1 cellular context compared by ENCODE assay signal in genomic region chr9:99018653-99019052, GRCh38.
TF ChIP-seq lines count a peak whose summit lies in the region.

No MANE protein-coding gene starts in this region.

TF ChIP-seq in IMR-90, 13 proteins besides CTCF, POLR2A, EP300 and RAD21:
- TF ChIP-seq ELK1 (IDR thresholded peaks at IDR 0.05; ENCODE audit: borderline replicate concordance, low read depth, low read length) (no peak), RCOR1 (IDR thresholded peaks at IDR 0.05; ENCODE audit: insufficient replicate concordance, low read length) (no peak), CEBPB (IDR thresholded peaks at IDR 0.05; ENCODE audit: low read depth, low read length) (no peak), NFE2L2 (IDR thresholded peaks at IDR 0.05; ENCODE audit: low read depth, low read length) (no peak), MXI1 (IDR thresholded peaks at IDR 0.05; ENCODE audit: borderline replicate concordance, low read depth, low read length) (no peak), CHD1 (IDR thresholded peaks at IDR 0.05; ENCODE audit: low read depth, low read length) (no peak), FOS (IDR thresholded peaks at IDR 0.05; ENCODE audit: low read depth, low read length) (no peak), RFX5 (IDR thresholded peaks at IDR 0.05; ENCODE audit: low read depth, low read length) (no peak), SMC3 (IDR thresholded peaks at IDR 0.05; ENCODE audit: low read depth, low read length) (no peak), USF2 (IDR thresholded peaks at IDR 0.05; ENCODE audit: low read depth, low read length) (no peak), MAZ (IDR thresholded peaks at IDR 0.05; ENCODE audit: borderline replicate concordance, low read depth, low read length) (no peak), MAFK (IDR thresholded peaks at IDR 0.05; ENCODE audit: low read depth, low read length) (no peak), BHLHE40 (IDR thresholded peaks at IDR 0.05; ENCODE audit: low read depth, low read length) (no peak)
